ENCODE assay signal across 8 cellular contexts in the genomic region with DNA sequence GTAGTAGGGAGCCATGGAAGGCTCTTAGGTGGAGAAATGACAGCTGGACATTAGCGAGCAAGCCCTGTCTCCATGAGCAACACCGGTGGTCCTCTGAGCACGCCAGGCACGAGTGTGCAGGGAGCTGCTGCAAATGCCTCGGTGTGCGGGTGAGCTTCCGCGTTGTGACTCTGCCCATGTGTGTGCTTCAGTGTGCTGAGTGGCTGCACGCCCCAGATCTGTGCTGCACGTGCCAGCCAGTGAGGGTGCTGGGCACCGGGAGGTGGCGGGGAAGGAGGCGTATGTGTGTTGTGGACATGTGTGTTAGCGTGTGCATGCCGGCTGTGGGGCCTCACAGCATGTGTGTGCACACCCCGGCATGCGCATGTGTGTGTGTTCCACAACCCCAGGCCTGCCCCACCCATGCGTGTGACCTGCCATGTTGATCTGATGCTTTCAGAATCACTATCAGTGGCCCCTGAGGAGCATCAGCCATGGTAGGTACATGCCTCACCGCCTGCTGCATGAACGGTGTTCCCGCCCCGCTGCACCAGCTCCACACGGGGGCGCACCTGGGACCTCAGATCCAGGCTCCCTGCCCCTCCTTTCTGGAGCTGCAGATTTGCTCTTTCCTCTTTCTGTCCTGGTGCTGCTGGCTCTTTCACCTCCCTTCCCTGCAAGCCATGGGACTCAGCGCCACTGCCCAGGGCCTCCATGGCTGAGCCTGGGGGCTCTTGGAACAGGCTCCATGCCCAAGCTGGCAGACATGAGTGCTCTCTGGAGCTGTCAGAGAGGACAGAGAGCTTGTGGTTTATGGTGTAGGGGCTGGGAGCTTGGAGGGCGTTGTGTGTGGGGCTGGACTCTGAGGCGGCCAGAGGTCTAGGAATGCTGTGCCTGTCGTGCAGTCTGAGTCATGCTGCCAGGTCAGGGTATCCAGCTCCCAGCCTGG.
DNase-seq lines count a peak whose midpoint lies in the region; ATAC-seq and TF ChIP-seq lines count a peak whose summit lies in the region.

No MANE protein-coding gene starts in this region.

- POLR2A ChIA-PET in activated CD4-positive, alpha-beta T cell treated with anti-CD3 and anti-CD28 coated beads, Interleukin-2, amount 10 ng/mL, durations not matched to agents 7 days and 5 days (lab: Charles Lee) = no interaction called here

- no peaks in the 10 kb centered on the region for H3K36me3 Mint-ChIP-seq in activated CD4-positive, alpha-beta T cell treated with anti-CD3 and anti-CD28 coated beads, Interleukin-2, amount 10 ng/mL, durations not matched to agents 7 days and 5 days (ENCODE audit: low read depth)

- H3K9me3 Mint-ChIP-seq in activated CD4-positive, alpha-beta T cell treated with anti-CD3 and anti-CD28 coated beads, Interleukin-2, amount 10 ng/mL, durations not matched to agents 7 days and 5 days = no peaks in the 10 kb centered on the region

- CTCF ChIA-PET in activated CD4-positive, alpha-beta T cell treated with anti-CD3 and anti-CD28 coated beads, Interleukin-2, amount 10 ng/mL, durations not matched to agents 7 days and 5 days (lab: Charles Lee) = interaction anchor here (0.9 kb wide), 2 partner anchors 201 to 634 kb away, joined by 3 read pairs; no protein-coding TSS in a partner anchor

- peaks cover 4% of the 10 kb centered on the region for H3K27me3 Mint-ChIP-seq in activated CD4-positive, alpha-beta T cell treated with anti-CD3 and anti-CD28 coated beads, Interleukin-2, amount 10 ng/mL, durations not matched to agents 7 days and 5 days

- H3K27ac Mint-ChIP-seq in activated CD4-positive, alpha-beta T cell treated with anti-CD3 and anti-CD28 coated beads, Interleukin-2, amount 10 ng/mL, durations not matched to agents 7 days and 5 days = no peak overlapping the region

- DNase-seq in GF-D8 (lab: John Stamatoyannopoulos, UW) = peak; percentile 28
- DNase-seq in M059J (ENCODE audit: low read depth) = peak; percentile 81
- peak; percentile 70 for DNase-seq in activated CD4-positive, alpha-beta T cell treated with anti-CD3 and anti-CD28 coated beads, Interleukin-2, amount 10 ng/mL, durations not matched to agents 7 days and 5 days
- DNase-seq in fibroblast of villous mesenchyme (ENCODE audit: low read depth) = peak; percentile 55
- DNase-seq in stimulated activated CD4-positive, alpha-beta T cell treated with anti-CD3 and anti-CD28 coated beads, Interleukin-1b, Interleukin-23, amount 100 ng/mL, for 4 hours (ENCODE audit: low read depth in 2 of 2) = peak; percentile 33 to 58
- DNase-seq in cerebellar nuclear complex (lab: John Stamatoyannopoulos, UW) = no peak

- ATAC-seq in HG03175 (IDR thresholded peaks at IDR 0.05; ENCODE audit: unreplicated experiment) (no peak), HG03280 (IDR thresholded peaks at IDR 0.05; ENCODE audit: unreplicated experiment) (no peak)

- H3K4me3 ChIP-seq in fibroblast of villous mesenchyme (ENCODE audit: low read depth, low read length) = no peak overlapping the region

- no peak overlapping the region for H3K4me3 Mint-ChIP-seq in activated CD4-positive, alpha-beta T cell treated with anti-CD3 and anti-CD28 coated beads, Interleukin-2, amount 10 ng/mL, durations not matched to agents 7 days and 5 days

- peak; percentile 66 for TF ChIP-seq CTCF in fibroblast of villous mesenchyme (IDR thresholded peaks at IDR 0.05; ENCODE audit: insufficient read depth, low read depth, low read length)

- H3K4me1 Mint-ChIP-seq in activated CD4-positive, alpha-beta T cell treated with anti-CD3 and anti-CD28 coated beads, Interleukin-2, amount 10 ng/mL, durations not matched to agents 7 days and 5 days = peaks cover 1% of the 10 kb centered on the region

Comparison
In these comparisons a context has a peak if more than half of its experiments do, and no peak if none do; other contexts are left out.
1. DNase-seq: peak in GF-D8 (single experiment), M059J (single experiment), activated CD4-positive, alpha-beta T cell treated with anti-CD3 and anti-CD28 coated beads, Interleukin-2, amount 10 ng/mL, durations not matched to agents 7 days and 5 days (single experiment), fibroblast of villous mesenchyme (single experiment) and stimulated activated CD4-positive, alpha-beta T cell treated with anti-CD3 and anti-CD28 coated beads, Interleukin-1b, Interleukin-23, amount 100 ng/mL, for 4 hours (2 of 2); none in cerebellar nuclear complex (0 of 2).